21 cellular contexts compared by ENCODE assay signal in the genomic region with DNA sequence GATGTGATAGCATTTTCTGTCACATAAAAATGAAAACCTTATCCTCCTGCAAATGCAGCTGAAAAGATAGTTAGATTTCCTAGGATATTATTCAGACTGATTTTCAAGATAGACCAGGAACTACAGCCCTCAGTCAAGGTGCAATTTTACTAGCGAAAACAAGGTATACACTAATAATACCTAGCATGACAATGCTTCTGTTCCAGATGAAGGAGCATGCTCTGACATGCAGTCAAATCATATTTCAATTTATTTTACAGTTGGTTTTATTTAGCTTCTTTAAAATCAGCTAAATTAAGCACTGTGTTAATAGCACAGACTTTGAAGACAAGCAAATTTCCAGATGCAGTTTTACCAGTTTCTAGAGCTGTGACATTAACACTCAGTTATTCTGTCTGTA. TPM values are rescaled to one million over a fixed set of nuclear protein-coding genes. Genes with fewer than 3 reads are reported as not detected.
DNase-seq lines count a peak whose midpoint lies in the region; ATAC-seq and TF ChIP-seq lines count a peak whose summit lies in the region.
"Had no signal": no experiment of that assay in that cellular context is flagged by ENCODE, and none has a peak within 500 bp of the region (broad histone marks: within the 10 kb centered on the region; RNA-seq: fewer than 3 reads in every experiment).

No MANE protein-coding gene starts in this region.

- no peaks in the 10 kb centered on the region for H3K27me3 Mint-ChIP-seq in MCF 10A (ENCODE audit: insufficient read depth, unreplicated experiment)

- no peaks in the 10 kb centered on the region for H3K9me2 ChIP-seq in PC-9 (ENCODE audit: insufficient read depth)

- CTCF ChIA-PET in MCF 10A (lab: Yijun Ruan, JAX) (interaction anchor here (0.5 to 1.2 kb wide), 8 partner anchors 12 to 123 kb away, joined by 3 to 7 read pairs (median 3); a partner anchor contains a TSS), PC-9 (lab: Charles Lee) (interaction anchor here (1.0 kb wide), 1 partner anchor 29 kb away, joined by 3 read pairs; no protein-coding TSS in a partner anchor)

- no peak for DNase-seq in MCF 10A (ENCODE audit: unreplicated experiment)
- DNase-seq in breast epithelium (ENCODE audit: low spot score in 2 of 2) = no peak
- DNase-seq in PC-9 = no peak
- DNase-seq in epithelial cell of esophagus (ENCODE audit: low read depth) = peak; percentile 46
- no peak for DNase-seq in stimulated activated effector memory CD8-positive, alpha-beta T cell treated with anti-CD3 and anti-CD28 coated beads, Interleukin-12 subunit alpha, Interleukin-12 subunit beta, amount 100 ng/mL, for 72 hours (ENCODE audit: low spot score in 2 of 2)
- no peak for DNase-seq in LoVo (ENCODE audit: low spot score)
- no peak for DNase-seq in T1000 (lab: John Stamatoyannopoulos, UW)
- DNase-seq in COR-L47 (lab: John Stamatoyannopoulos, UW) = no peak
- DNase-seq: 8988T, AML-193, H9, KBM-7, MV-4-11, NCI-H1105 treated with DMSO at 0.1 percent for 48 hours, NCI-H2081 treated with DMSO at 0.1 percent for 48 hours, NCI-H2171 treated with DMSO at 0.1 percent for 48 hours, NCI-H524 treated with DMSO at 0.1 percent for 48 hours, SIG-M5 had no signal

- H3K4me1 ChIP-seq in breast epithelium (no peaks in the 10 kb centered on the region), PC-9 (replicated peaks; ENCODE audit: insufficient read depth) (peaks cover 60% of the 10 kb centered on the region)

- H4K20me1 ChIP-seq in PC-9 (ENCODE audit: insufficient read depth) = no peaks in the 10 kb centered on the region

- no peaks in the 10 kb centered on the region for H3K36me3 ChIP-seq in breast epithelium
- H3K36me3 ChIP-seq in PC-9 (ENCODE audit: low read depth) = no peaks in the 10 kb centered on the region

- no peak overlapping the region for H2AFZ ChIP-seq in PC-9
- H2AFZ ChIP-seq: GM23248 had no signal

- ATAC-seq in stimulated activated effector memory CD8-positive, alpha-beta T cell treated with anti-CD3 and anti-CD28 coated beads, Interleukin-12 subunit alpha, Interleukin-12 subunit beta, amount 100 ng/mL, for 72 hours = no peak
- ATAC-seq: SK-N-SH treated with all-trans-retinoic acid at 6 μM for 48 hours had no signal

- no TSS peak for BruUV-seq in MCF 10A (replicated peaks; lab: Mats Ljungman, UMichigan)
- BruUV-seq in PC-9 (replicated peaks; lab: Mats Ljungman, UMichigan) = no TSS peak

- H3F3A ChIP-seq in PC-9 (ENCODE audit: insufficient read depth, low read depth) = peaks cover 32% of the 10 kb centered on the region; the same call in 1 of the 2 replicates

- H3K27me3 ChIP-seq in breast epithelium (no peaks in the 10 kb centered on the region), PC-9 (ENCODE audit: insufficient read depth, low read depth) (no peaks in the 10 kb centered on the region)

- no peak for TF ChIP-seq POLR2A in breast epithelium (IDR thresholded peaks at IDR 0.05)

- H3K4me3 ChIP-seq in breast epithelium = no peak overlapping the region
- H3K4me3 ChIP-seq in PC-9 = no peak overlapping the region
- no peak overlapping the region for H3K4me3 ChIP-seq in epithelial cell of esophagus (ENCODE audit: low read length)
- H3K4me3 ChIP-seq: GM23248 had no signal

- no peaks in the 10 kb centered on the region for H3K79me2 ChIP-seq in PC-9 (ENCODE audit: low read depth)

- POLR2A ChIA-PET in MCF 10A (lab: Yijun Ruan, JAX) (interaction anchor here (0.7 to 1.3 kb wide), 6 partner anchors 9 to 256 kb away, joined by 3 to 5 read pairs (median 3); no protein-coding TSS in a partner anchor), PC-9 (lab: Charles Lee; ENCODE audit: unreplicated experiment) (no interaction called here)

- intact Hi-C loops in MCF 10A (cut with micrococcal nuclease) (no loop called here), breast epithelium (cut with DNase I; ENCODE audit: low total_unique reads) (no loop called here), PC-9 (cut with micrococcal nuclease; ENCODE audit: unreplicated experiment) (no loop called here)

- H3K9me3 Mint-ChIP-seq in MCF 10A (ENCODE audit: unreplicated experiment) = no peaks in the 10 kb centered on the region
- peaks cover 2% of the 10 kb centered on the region for H3K9me3 Mint-ChIP-seq in stimulated activated effector memory CD8-positive, alpha-beta T cell treated with anti-CD3 and anti-CD28 coated beads, Interleukin-12 subunit alpha, Interleukin-12 subunit beta, amount 100 ng/mL, for 72 hours

- H3K9me3 ChIP-seq in breast epithelium = no peaks in the 10 kb centered on the region
- H3K9me3 ChIP-seq in PC-9 (ENCODE audit: insufficient read depth, low read depth) = peaks cover 17% of the 10 kb centered on the region; the same call in 1 of the 2 replicates

- H3K4me2 ChIP-seq in PC-9 = peak overlapping the region; percentile 48; the same call in 1 of the 2 replicates

- no peaks in the 10 kb centered on the region for H3K36me3 Mint-ChIP-seq in MCF 10A (ENCODE audit: insufficient read depth, unreplicated experiment)
- H3K36me3 Mint-ChIP-seq in stimulated activated effector memory CD8-positive, alpha-beta T cell treated with anti-CD3 and anti-CD28 coated beads, Interleukin-12 subunit alpha, Interleukin-12 subunit beta, amount 100 ng/mL, for 72 hours = peaks cover 17% of the 10 kb centered on the region

- H3K27ac ChIP-seq in breast epithelium (no peak overlapping the region), PC-9 (peak overlapping the region; percentile 75)
- H3K27ac ChIP-seq: GM23248, RWPE1 had no signal

- no peak overlapping the region for H3K4me3 Mint-ChIP-seq in MCF 10A (ENCODE audit: unreplicated experiment)
- no peak overlapping the region for H3K4me3 Mint-ChIP-seq in stimulated activated effector memory CD8-positive, alpha-beta T cell treated with anti-CD3 and anti-CD28 coated beads, Interleukin-12 subunit alpha, Interleukin-12 subunit beta, amount 100 ng/mL, for 72 hours
- H3K4me3 Mint-ChIP-seq: H9 had no signal

- no peak for TF ChIP-seq CTCF in MCF 10A (IDR thresholded peaks at IDR 0.05; ENCODE audit: unreplicated experiment)
- no peak for TF ChIP-seq CTCF in breast epithelium (IDR thresholded peaks at IDR 0.05)
- no peak for TF ChIP-seq CTCF in PC-9 (conservative IDR thresholded peaks at IDR 0.05)
- no peak for TF ChIP-seq CTCF in epithelial cell of esophagus (IDR thresholded peaks at IDR 0.05; ENCODE audit: insufficient read depth, low read depth, low read length, missing control alignments)

- H3K27ac Mint-ChIP-seq in MCF 10A (ENCODE audit: low read depth, unreplicated experiment) = peak overlapping the region; percentile 49
- H3K27ac Mint-ChIP-seq in stimulated activated effector memory CD8-positive, alpha-beta T cell treated with anti-CD3 and anti-CD28 coated beads, Interleukin-12 subunit alpha, Interleukin-12 subunit beta, amount 100 ng/mL, for 72 hours = peak overlapping the region; percentile 10
- H3K27ac Mint-ChIP-seq: H9 had no signal

- peaks cover 22% of the 10 kb centered on the region for H3K4me1 Mint-ChIP-seq in MCF 10A (ENCODE audit: insufficient read depth, unreplicated experiment)
- peaks cover 35% of the 10 kb centered on the region for H3K4me1 Mint-ChIP-seq in stimulated activated effector memory CD8-positive, alpha-beta T cell treated with anti-CD3 and anti-CD28 coated beads, Interleukin-12 subunit alpha, Interleukin-12 subunit beta, amount 100 ng/mL, for 72 hours
- H3K4me1 Mint-ChIP-seq: H9 had no signal

RNA-seq across cellular contexts. Expression of a gene that starts 14.2 kb away (rescaled TPM):
- total RNA-seq in MCF 10A (2022) (38.2 and 52.8 TPM in 2 replicates), breast epithelium (10 to 100 TPM; 21.3 to 50.5 (median 25.9) TPM), PC-9 (2021) (7.2 and 7.8 TPM in 2 replicates)
